ENCODE assay signal across 23 cellular contexts in genomic region chr6:11930240-11930639, GRCh38.
DNase-seq lines count a peak whose midpoint lies in the region; ATAC-seq, FAIRE-seq and TF ChIP-seq lines count a peak whose summit lies in the region.
"Had no signal": no experiment of that assay in that cellular context is flagged by ENCODE, and none has a peak within 500 bp of the region (broad histone marks: within the 10 kb centered on the region; RNA-seq: fewer than 3 reads in every experiment).

No MANE protein-coding gene starts in this region.

- no peaks in the 10 kb centered on the region for H3K4me1 ChIP-seq in HepG2 (ENCODE audit: insufficient read depth, low read length)
- H3K4me1 ChIP-seq in right lobe of liver = peaks cover 0 to 5% (median 2%) of the 10 kb centered on the region in 4 donors
- peaks cover 24% of the 10 kb centered on the region in 2 experiments; a peak in 4 of 5 replicates for H3K4me1 ChIP-seq in K562 (replicated peaks in 1 of 2; ENCODE audit: control insufficient read depth in 2 of 2, insufficient read depth in 2 of 2, low read length in 2 of 2)
- H3K4me1 ChIP-seq: A549 had no signal

- H2AFZ ChIP-seq in HepG2 (ENCODE audit: low read length) (no peak overlapping the region), K562 (ENCODE audit: low read depth, low read length) (peak overlapping the region; percentile 52)

- H3K4me2 ChIP-seq in HepG2 (ENCODE audit: low read depth, low read length) (no peak overlapping the region), K562 (ENCODE audit: insufficient read depth, low read length) (peak overlapping the region; percentile 10; the same call in 1 of the 2 replicates)
- H3K4me2 ChIP-seq: A549 had no signal

- no TSS peak for BruUV-seq in HepG2 (replicated peaks; lab: Mats Ljungman, UMichigan)
- no TSS peak for BruUV-seq in K562 (replicated peaks; lab: Mats Ljungman, UMichigan)

- H3K36me3 ChIP-seq in HepG2 (replicated peaks in 1 of 2; ENCODE audit: control insufficient read depth in 1 of 2, insufficient read depth in 2 of 2, low read length in 2 of 2) (no peaks in the 10 kb centered on the region), right lobe of liver (no peaks in the 10 kb centered on the region), K562 (ENCODE audit: control insufficient read depth, insufficient read depth, low read length) (peaks cover 4% of the 10 kb centered on the region; the same call in 1 of the 3 replicates)
- H3K36me3 ChIP-seq: BLaER1 treated with 17β-estradiol and CSF1 and Interleukin-3, amounts not matched to agents 10 nM and 100 nM had no signal

- H3K27me3 ChIP-seq in HepG2 (ENCODE audit: control insufficient read depth in 1 of 2, insufficient read depth in 2 of 2, low read length in 2 of 2) = 0 out of 5 replicates have a peak, but pooled peaks cover 0 to 3% of the 10 kb centered on the region in 2 experiments
- H3K27me3 ChIP-seq in right lobe of liver = no peaks in the 10 kb centered on the region
- no peaks in the 10 kb centered on the region for H3K27me3 ChIP-seq in K562 (ENCODE audit: control insufficient read depth in 2 of 2, insufficient read depth in 2 of 2, low read length in 2 of 2)
- H3K27me3 ChIP-seq: BLaER1 treated with 17β-estradiol and CSF1 and Interleukin-3, amounts not matched to agents 10 nM and 100 nM had no signal

- FAIRE-seq in HepG2 (lab: Jason Lieb, UNC) (no peak), K562 (lab: Jason Lieb, UNC) (peak; percentile 56)
- FAIRE-seq: A549, GM12878, GM12892, GM18507 had no signal

- DNase-seq in HepG2 (ENCODE audit: low spot score) (no peak), right lobe of liver (no peak), K562 (ENCODE audit: extremely low read depth in 1 of 4, low spot score in 3 of 4) (peak in 2 of 4 experiments; percentile 47 to 56)
- DNase-seq: AML-193; CD4-positive, alpha-beta T cell; CD8-positive, alpha-beta T cell; COR-L47; DMS 273 treated with DMSO at 0.1 percent for 48 hours; DMS153; DMS53; DMS79; DND-41; EL; GDM1 had no signal

- POLR2A ChIA-PET in HepG2 (lab: Yijun Ruan, JAX) (no interaction called here), K562 (lab: Yijun Ruan, JAX) (interaction anchor here (0.6 to 4.8 kb wide), 5 partner anchors 9 to 1321 kb away, joined by 3 to 57 read pairs (median 3); no protein-coding TSS in a partner anchor)

- no peak for TF ChIP-seq RAD21 in HepG2 (CRISPR knock-in tag; IDR thresholded peaks at IDR 0.05)
- TF ChIP-seq RAD21 in K562 (CRISPR knock-in tag; conservative IDR thresholded peaks at IDR 0.05 in 1 of 2, IDR thresholded peaks at IDR 0.05 in 1 of 2) = no peak

- H3K79me2 ChIP-seq in HepG2 (ENCODE audit: insufficient read depth, low read length) = no peaks in the 10 kb centered on the region
- no peaks in the 10 kb centered on the region for H3K79me2 ChIP-seq in K562 (ENCODE audit: control insufficient read depth, insufficient read depth, low read length)

- H3K4me3 ChIP-seq in HepG2 (replicated peaks in 1 of 3; ENCODE audit: insufficient read depth in 1 of 3, low read depth in 2 of 3, low read length in 3 of 3) = no peak overlapping the region
- no peak overlapping the region for H3K4me3 ChIP-seq in right lobe of liver
- H3K4me3 ChIP-seq in K562 = no peak overlapping the region
- H3K4me3 ChIP-seq: A549; BLaER1 treated with 17β-estradiol and CSF1 and Interleukin-3, amounts not matched to agents 10 nM and 100 nM; GM12878 had no signal

- H3K9me3 ChIP-seq in HepG2 (ENCODE audit: low read length) (no peaks in the 10 kb centered on the region), right lobe of liver (no peaks in the 10 kb centered on the region), K562 (replicated peaks; ENCODE audit: control insufficient read depth, insufficient read depth, low read depth, low read length) (peaks cover 27% of the 10 kb centered on the region)
- H3K9me3 ChIP-seq: A549 had no signal

- no peak overlapping the region for H3K9ac ChIP-seq in HepG2 (ENCODE audit: insufficient read depth, low read depth, low read length)
- peak overlapping the region in 1 of 2 experiments; percentile 79; a peak in 1 of 4 replicates for H3K9ac ChIP-seq in K562 (ENCODE audit: insufficient read depth in 1 of 2, low read depth in 2 of 2, low read length in 2 of 2)
- H3K9ac ChIP-seq: BLaER1 treated with 17β-estradiol and CSF1 and Interleukin-3, amounts not matched to agents 10 nM and 100 nM had no signal

- no peaks in the 10 kb centered on the region for H3K9me1 ChIP-seq in K562 (ENCODE audit: control insufficient read depth, insufficient read depth, low read length)

- H4K20me1 ChIP-seq in HepG2 (ENCODE audit: insufficient read depth, low read length) (no peaks in the 10 kb centered on the region), K562 (replicated peaks; ENCODE audit: control insufficient read depth, insufficient read depth, low read length) (no peaks in the 10 kb centered on the region)
- H4K20me1 ChIP-seq: BLaER1 treated with 17β-estradiol and CSF1 and Interleukin-3, amounts not matched to agents 10 nM and 100 nM had no signal

- intact Hi-C loops in HepG2 (cut with micrococcal nuclease; ENCODE audit: unreplicated experiment) (no loop called here), right lobe of liver (cut with DNase I) (no loop called here), K562 (cut with micrococcal nuclease) (loop anchor here (5.0 kb wide), 3 partner anchors 47 to 147 kb away; no protein-coding TSS in a partner anchor)

- in situ Hi-C loops in HepG2 (cut with HindIII; ENCODE audit: extremely low pct_ligation_motif_present, low pct_unique_long_range_greater_than_20kb) = no loop called here
- in situ Hi-C loops in K562 (cut with MboI) = no loop called here

- H3K27ac ChIP-seq in HepG2 (ENCODE audit: extremely low read length, insufficient read depth, low read length) (no peak overlapping the region), right lobe of liver (no peak overlapping the region), K562 (ENCODE audit: extremely low read depth, low read depth, low read length) (peak overlapping the region; percentile 94)
- H3K27ac ChIP-seq: 22Rv1; A549; BLaER1 treated with 17β-estradiol and CSF1 and Interleukin-3, amounts not matched to agents 10 nM and 100 nM; C4-2B had no signal

- 54% methylated on average over 2 of the region's 2 CpGs for WGBS in HepG2 (ENCODE audit: low lambda C conversion rate)
- WGBS in right lobe of liver (ENCODE audit: insufficient coverage, low coverage, low lambda C conversion rate, missing lambda C conversion rate) = 61% methylated on average over 2 of the region's 2 CpGs
- 50% methylated on average over 2 of the region's 2 CpGs for WGBS in K562 (ENCODE audit: insufficient coverage, low coverage, missing lambda C conversion rate)

- TF ChIP-seq EP300 in HepG2 (IDR thresholded peaks at IDR 0.05; ENCODE audit: low read depth in 2 of 2, low read length in 2 of 2) (no peak), HepG2 (CRISPR knock-in tag; IDR thresholded peaks at IDR 0.05; ENCODE audit: borderline replicate concordance) (no peak), K562 (IDR thresholded peaks at IDR 0.05; ENCODE audit: low read length) (no peak)

- CTCF ChIA-PET in HepG2 (lab: Yijun Ruan, JAX; ENCODE audit: low intra/inter-chr PET ratio, low total read pairs) = no interaction called here
- CTCF ChIA-PET in K562 (lab: Yijun Ruan, JAX; ENCODE audit: low intra/inter-chr PET ratio) = no interaction called here

- no peak for TF ChIP-seq POLR2A in HepG2 (IDR thresholded peaks at IDR 0.05; ENCODE audit: insufficient read depth in 1 of 2, low read depth in 2 of 2, low read length in 2 of 2)
- TF ChIP-seq POLR2A in right lobe of liver (IDR thresholded peaks at IDR 0.05) = no peak
- no peak for TF ChIP-seq POLR2A in K562 (conservative IDR thresholded peaks at IDR 0.05)

- no peak for ATAC-seq in HepG2
- no peak for ATAC-seq in right lobe of liver
- ATAC-seq in K562 = no peak
- no peak for ATAC-seq in HG03571 (IDR thresholded peaks at IDR 0.05; ENCODE audit: unreplicated experiment)
- no peak for ATAC-seq in HG02623 (IDR thresholded peaks at IDR 0.05; ENCODE audit: unreplicated experiment)
- ATAC-seq: A549; CD8-positive, alpha-beta T cell; GM12878 had no signal

- no peak for TF ChIP-seq CTCF in HepG2 (CRISPR knock-in tag; IDR thresholded peaks at IDR 0.05)
- TF ChIP-seq CTCF in right lobe of liver (IDR thresholded peaks at IDR 0.05) = no peak
- no peak for TF ChIP-seq CTCF in K562 (IDR thresholded peaks at IDR 0.05 in 2 of 3, conservative IDR thresholded peaks at IDR 0.05 in 1 of 3; ENCODE audit: insufficient read depth in 2 of 3, low read depth in 1 of 3, low read length in 3 of 3)

TF ChIP-seq in HepG2, 621 proteins besides CTCF, POLR2A, EP300 and RAD21:
- TF ChIP-seq CREB1 (IDR thresholded peaks at IDR 0.05) (peak; percentile 23; the same call in 1 of the 2 replicates), CREB1 (CRISPR knock-in tag; IDR thresholded peaks at IDR 0.05) (no peak), SMAD1 (CRISPR knock-in tag; IDR thresholded peaks at IDR 0.05; ENCODE audit: borderline replicate concordance, low read depth) (no peak)
TF ChIP-seq in HepG2: peak in this region for 1.

TF ChIP-seq in K562, 482 proteins besides CTCF, POLR2A, EP300 and RAD21 (continues in another document):
- 0 out of 2 replicates have a peak, but pooled peaks have one; percentile 10 for TF ChIP-seq SOX6 (IDR thresholded peaks at IDR 0.05)
- no peak for TF ChIP-seq DACH1 (IDR thresholded peaks at IDR 0.05; ENCODE audit: partially characterized antibody)

Comparison
In these comparisons a context has a peak if more than half of its experiments do, and no peak if none do; other contexts are left out.
1. Of the 241 proteins assayed by ChIP-seq in both HepG2 and K562: peak only in HepG2: none; only in K562: CREM, SOX6, ZNF609 and ZZZ3; in both: none; in neither: 235; mixed calls (peak in some experiments, not most) for 2.